ENCODE assay signal across 8 cellular contexts in the genomic region with DNA sequence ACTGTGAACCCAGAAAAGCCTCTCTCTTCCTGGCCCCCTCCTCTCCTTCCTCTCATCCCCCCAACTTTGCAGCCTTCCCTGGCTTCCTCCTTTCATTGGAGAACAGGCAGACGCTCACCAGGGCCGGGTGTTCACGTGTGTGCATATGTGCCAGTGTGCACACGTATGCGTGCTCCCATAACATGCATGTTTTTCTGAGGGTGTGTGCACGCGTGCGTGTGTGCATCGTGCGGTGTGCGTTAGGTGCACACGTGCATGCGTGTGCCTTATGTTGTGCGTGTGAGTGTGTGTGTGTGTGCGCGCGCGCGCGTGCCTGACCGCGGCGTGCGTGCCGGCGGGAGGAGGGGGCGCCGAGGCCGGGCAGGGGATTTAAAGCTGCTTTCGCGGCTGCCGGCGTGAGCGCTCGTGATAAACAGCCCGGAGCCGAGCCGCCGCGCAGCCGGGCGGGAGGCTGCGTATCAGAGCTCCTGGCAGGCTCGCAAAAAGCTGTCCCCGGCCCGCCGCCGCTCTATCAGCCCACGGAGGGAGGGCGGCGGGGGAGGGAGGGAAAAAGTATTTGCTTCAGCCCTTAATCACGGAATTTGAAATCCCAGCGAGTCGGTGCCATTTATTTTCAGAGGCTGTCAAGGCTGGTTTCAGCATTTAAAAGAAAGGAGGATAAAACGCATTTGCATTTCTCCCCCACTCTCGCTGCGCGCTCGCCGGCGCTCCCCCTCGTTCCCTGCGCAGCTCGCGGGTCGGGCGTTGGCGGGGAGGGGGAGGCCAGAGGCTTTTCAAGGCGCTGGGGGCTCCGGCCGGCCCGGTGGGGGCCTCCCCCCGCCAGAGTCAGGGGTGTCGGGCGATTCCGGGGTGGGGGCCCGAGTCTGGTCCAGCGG.
DNase-seq lines count a peak whose midpoint lies in the region; ATAC-seq lines count a peak whose summit lies in the region.

No MANE protein-coding gene starts in this region.

- H4K12ac ChIP-seq in trophoblast cell (ENCODE audit: low read depth, low read length): peak overlapping the region; percentile 50

- intact Hi-C loops in left ventricle myocardium superior (cut with micrococcal nuclease): no loop called here

- H3K79me1 ChIP-seq in trophoblast cell (ENCODE audit: low read length): peaks cover 5% of the 10 kb centered on the region

- H2BK12ac ChIP-seq in trophoblast cell (ENCODE audit: low read length): no peak overlapping the region

- H3K36me3 ChIP-seq in ES-I3 (ENCODE audit: insufficient read depth, low read length): no peaks in the 10 kb centered on the region
- H3K36me3 ChIP-seq in trophoblast cell (ENCODE audit: control insufficient read depth in 1 of 2, insufficient read depth in 2 of 2, low read length in 2 of 2): no peaks in the 10 kb centered on the region

- peaks cover 34% of the 10 kb centered on the region for H3K27me3 ChIP-seq in trophoblast cell (ENCODE audit: insufficient read depth, low read length)

- H3K9me3 ChIP-seq in ES-I3 (ENCODE audit: control insufficient read depth, insufficient read depth, low read length) (no peaks in the 10 kb centered on the region), trophoblast cell (ENCODE audit: insufficient read depth, low read depth, low read length) (peaks cover 11% of the 10 kb centered on the region)

- peaks cover 3% of the 10 kb centered on the region; the same call in 1 of the 2 replicates for H3K4me1 ChIP-seq in ES-I3 (ENCODE audit: insufficient read depth, low read length)
- H3K4me1 ChIP-seq in trophoblast cell (ENCODE audit: control insufficient read depth in 1 of 2, insufficient read depth in 2 of 2, low read length in 2 of 2): peaks cover 11 to 15% of the 10 kb centered on the region in 2 experiments

- H3K23ac ChIP-seq in trophoblast cell (ENCODE audit: low read length): peak overlapping the region; percentile 99

- H3K4me3 ChIP-seq in trophoblast cell (ENCODE audit: low read depth, low read length): peak overlapping the region; percentile 58

- H3K79me2 ChIP-seq in trophoblast cell (ENCODE audit: control insufficient read depth, insufficient read depth, low read length, poor library complexity): no peaks in the 10 kb centered on the region

- peak overlapping the region; percentile 8 for H2BK120ac ChIP-seq in trophoblast cell (ENCODE audit: insufficient read depth, low read length, poor library complexity)

- ATAC-seq in left ventricle myocardium superior (peak; percentile 91), GM19351 (IDR thresholded peaks at IDR 0.05; ENCODE audit: unreplicated experiment) (no peak), GM19467 (IDR thresholded peaks at IDR 0.05; ENCODE audit: unreplicated experiment) (no peak), GM21423 (IDR thresholded peaks at IDR 0.05; ENCODE audit: unreplicated experiment) (no peak)

- no peak overlapping the region for H3K27ac ChIP-seq in trophoblast cell (ENCODE audit: low read depth, low read length)

- H3K18ac ChIP-seq in trophoblast cell (ENCODE audit: low read length): peak overlapping the region; percentile 10

- H2AFZ ChIP-seq in trophoblast cell (ENCODE audit: insufficient read depth, low read length, poor library complexity): peak overlapping the region; percentile 3

- peak; percentile 50 for DNase-seq in NCI-H82 treated with DMSO at 0.1 percent for 48 hours (lab: John Stamatoyannopoulos, UW; ENCODE audit: unreplicated experiment)
- DNase-seq in amniotic epithelial cell (ENCODE audit: low read depth): peak; percentile 96
- peak; percentile 87 for DNase-seq in left ventricle myocardium superior
- peak; percentile 51 to 74 for DNase-seq in trophoblast cell

- H3K4me2 ChIP-seq in trophoblast cell (ENCODE audit: low read length): peak overlapping the region; percentile 83

- peak overlapping the region; percentile 57 for H4K91ac ChIP-seq in trophoblast cell (ENCODE audit: low read depth, low read length)

- peak overlapping the region; percentile 14; the same call in 1 of the 2 replicates for H3K9ac ChIP-seq in ES-I3 (ENCODE audit: low read depth, low read length)
- no peak overlapping the region for H3K9ac ChIP-seq in trophoblast cell (ENCODE audit: low read length)

- H3K4ac ChIP-seq in trophoblast cell (ENCODE audit: low read depth, low read length): no peak overlapping the region

- WGBS in trophoblast cell (ENCODE audit: extremely low coverage, insufficient coverage, insufficient read length): no CpG with 5 or more reads among the region's 78 CpGs

- no peak overlapping the region for H2AK5ac ChIP-seq in trophoblast cell (ENCODE audit: low read length)

- no peak overlapping the region for H2BK5ac ChIP-seq in trophoblast cell (ENCODE audit: low read depth, low read length, poor library complexity)

- H3K14ac ChIP-seq in trophoblast cell (ENCODE audit: low read length): no peak overlapping the region

- no peak overlapping the region for H4K8ac ChIP-seq in trophoblast cell (ENCODE audit: low read depth, low read length)
